In the genomic region with DNA sequence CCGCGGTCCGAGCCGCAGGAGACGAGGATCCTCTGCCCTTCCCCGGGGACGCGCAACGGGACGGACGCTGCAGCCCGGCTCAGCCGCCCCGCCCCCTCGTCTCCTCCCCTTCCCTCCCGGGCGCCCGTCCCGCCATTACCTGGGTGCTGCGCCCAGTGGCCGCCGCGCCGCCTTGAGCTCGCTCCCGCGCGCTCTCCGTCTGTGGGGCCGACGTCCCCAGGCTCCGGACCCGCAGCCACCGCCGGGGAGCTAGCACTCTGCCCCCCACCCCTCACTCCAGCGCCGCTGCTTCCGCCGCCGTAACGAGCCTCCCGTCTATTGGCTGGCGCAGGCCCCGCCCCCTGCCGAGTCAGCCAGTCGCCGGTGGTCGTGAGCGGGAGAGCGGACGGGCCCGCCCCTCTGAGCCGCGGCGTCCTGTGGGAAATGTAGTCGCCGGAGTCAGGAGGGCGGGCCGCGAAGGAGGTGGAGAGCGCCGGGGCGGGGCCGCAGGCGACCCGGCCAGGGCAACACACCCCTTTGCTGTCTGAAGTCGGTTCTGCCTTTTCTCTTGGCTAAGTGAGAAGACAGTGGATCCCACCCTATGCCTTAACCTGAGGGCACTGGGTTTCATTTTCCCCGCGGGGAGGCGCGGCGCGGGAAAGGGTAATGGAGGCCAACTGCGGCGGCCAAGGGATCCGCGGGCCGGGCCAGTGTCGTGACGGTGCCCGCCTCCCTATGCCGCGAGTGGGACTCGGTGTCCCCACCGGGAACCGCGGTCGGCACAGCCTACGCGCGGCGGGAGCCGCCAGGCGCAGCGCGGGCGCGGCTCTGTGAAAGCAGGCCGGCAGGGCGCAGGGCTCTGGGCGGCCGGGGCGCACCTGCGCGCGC, we compare ENCODE assay signal across 1 cellular context.
A peak's percentile ranks its signal among the peaks of the same experiment; 100 is the strongest.
TF ChIP-seq lines count a peak whose summit lies in the region.

A gene (minus strand): TSS at position 259 of the 867 bp plus-strand sequence. CDS start 1,767 bp downstream, outside the sequence.

TF ChIP-seq in HepG2, 621 proteins besides CTCF, POLR2A, EP300 and RAD21 (continued from another document and continues in another):
- TF ChIP-seq, protein P1, sequence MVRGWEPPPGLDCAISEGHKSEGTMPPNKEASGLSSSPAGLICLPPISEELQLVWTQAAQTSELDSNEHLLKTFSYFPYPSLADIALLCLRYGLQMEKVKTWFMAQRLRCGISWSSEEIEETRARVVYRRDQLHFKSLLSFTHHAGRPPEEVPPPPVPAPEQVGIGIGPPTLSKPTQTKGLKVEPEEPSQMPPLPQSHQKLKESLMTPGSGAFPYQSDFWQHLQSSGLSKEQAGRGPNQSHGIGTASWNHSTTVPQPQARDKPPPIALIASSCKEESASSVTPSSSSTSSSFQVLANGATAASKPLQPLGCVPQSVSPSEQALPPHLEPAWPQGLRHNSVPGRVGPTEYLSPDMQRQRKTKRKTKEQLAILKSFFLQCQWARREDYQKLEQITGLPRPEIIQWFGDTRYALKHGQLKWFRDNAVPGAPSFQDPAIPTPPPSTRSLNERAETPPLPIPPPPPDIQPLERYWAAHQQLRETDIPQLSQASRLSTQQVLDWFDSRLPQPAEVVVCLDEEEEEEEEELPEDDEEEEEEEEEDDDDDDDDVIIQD (CRISPR knock-in tag; IDR thresholded peaks at IDR 0.05; ENCODE audit: low read depth) = 0 out of 2 replicates have a peak, but pooled peaks have one; percentile 23
- TF ChIP-seq ARNTL (CRISPR knock-in tag; IDR thresholded peaks at IDR 0.05) (peak; percentile 55; the same call in 1 of the 2 replicates), RFXAP (CRISPR knock-in tag; IDR thresholded peaks at IDR 0.05; ENCODE audit: borderline replicate concordance) (no peak), RARG (CRISPR knock-in tag; IDR thresholded peaks at IDR 0.05; ENCODE audit: low read depth) (0 out of 2 replicates have a peak, but pooled peaks have one; percentile 39), ZFP36L1 (CRISPR knock-in tag; IDR thresholded peaks at IDR 0.05) (no peak), PHF5A (CRISPR knock-in tag; IDR thresholded peaks at IDR 0.05; ENCODE audit: low read depth, unreplicated experiment) (no peak), ZNF615 (CRISPR knock-in tag; IDR thresholded peaks at IDR 0.05; ENCODE audit: borderline replicate concordance) (no peak), SSRP1 (CRISPR knock-in tag; IDR thresholded peaks at IDR 0.05) (no peak), ZNF24 (IDR thresholded peaks at IDR 0.05) (no peak), CC2D1A (CRISPR knock-in tag; IDR thresholded peaks at IDR 0.05) (no peak), ZNF776 (CRISPR knock-in tag; IDR thresholded peaks at IDR 0.05) (peak; percentile 83), REL (CRISPR knock-in tag; conservative IDR thresholded peaks at IDR 0.05) (0 out of 2 replicates have a peak, but pooled peaks have one; percentile 30), PAX8 (CRISPR knock-in tag; IDR thresholded peaks at IDR 0.05; ENCODE audit: borderline replicate concordance) (peak; percentile 87; the same call in 1 of the 2 replicates), MIXL1 (CRISPR knock-in tag; IDR thresholded peaks at IDR 0.05) (no peak), ZFX (CRISPR knock-in tag; IDR thresholded peaks at IDR 0.05; ENCODE audit: low read depth) (peak; percentile 71; the same call in 1 of the 2 replicates), ZNF570 (CRISPR knock-in tag; IDR thresholded peaks at IDR 0.05; ENCODE audit: borderline replicate concordance) (no peak), NR2F1 (CRISPR knock-in tag; IDR thresholded peaks at IDR 0.05) (no peak), LCORL (IDR thresholded peaks at IDR 0.05) (no peak), LCORL (CRISPR knock-in tag; IDR thresholded peaks at IDR 0.05) (peak; percentile 75), ELF1 (CRISPR knock-in tag; IDR thresholded peaks at IDR 0.05) (peak; percentile 84), PCBP1 (IDR thresholded peaks at IDR 0.05; ENCODE audit: borderline replicate concordance, low read depth, low read length) (no peak), ZNF335 (CRISPR knock-in tag; IDR thresholded peaks at IDR 0.05) (no peak), MYNN (CRISPR knock-in tag; IDR thresholded peaks at IDR 0.05; ENCODE audit: low read depth) (no peak), RXRA (CRISPR knock-in tag; IDR thresholded peaks at IDR 0.05) (0 out of 2 replicates have a peak, but pooled peaks have one; percentile 22), CHD2 (IDR thresholded peaks at IDR 0.05; ENCODE audit: low read depth, low read length) (no peak), ZSCAN25 (CRISPR knock-in tag; IDR thresholded peaks at IDR 0.05) (peak; percentile 51), SNAI1 (CRISPR knock-in tag; IDR thresholded peaks at IDR 0.05; ENCODE audit: borderline replicate concordance) (no peak), ZKSCAN1 (IDR thresholded peaks at IDR 0.05; ENCODE audit: low read length) (no peak)
- TF ChIP-seq, protein P2, sequence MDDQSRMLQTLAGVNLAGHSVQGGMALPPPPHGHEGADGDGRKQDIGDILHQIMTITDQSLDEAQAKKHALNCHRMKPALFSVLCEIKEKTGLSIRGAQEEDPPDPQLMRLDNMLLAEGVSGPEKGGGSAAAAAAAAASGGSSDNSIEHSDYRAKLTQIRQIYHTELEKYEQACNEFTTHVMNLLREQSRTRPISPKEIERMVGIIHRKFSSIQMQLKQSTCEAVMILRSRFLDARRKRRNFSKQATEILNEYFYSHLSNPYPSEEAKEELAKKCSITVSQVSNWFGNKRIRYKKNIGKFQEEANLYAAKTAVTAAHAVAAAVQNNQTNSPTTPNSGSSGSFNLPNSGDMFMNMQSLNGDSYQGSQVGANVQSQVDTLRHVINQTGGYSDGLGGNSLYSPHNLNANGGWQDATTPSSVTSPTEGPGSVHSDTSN (CRISPR knock-in tag; IDR thresholded peaks at IDR 0.05; ENCODE audit: borderline replicate concordance) = no peak
- TF ChIP-seq, protein P3, sequence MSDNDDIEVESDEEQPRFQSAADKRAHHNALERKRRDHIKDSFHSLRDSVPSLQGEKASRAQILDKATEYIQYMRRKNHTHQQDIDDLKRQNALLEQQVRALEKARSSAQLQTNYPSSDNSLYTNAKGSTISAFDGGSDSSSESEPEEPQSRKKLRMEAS (IDR thresholded peaks at IDR 0.05) = peak; percentile 63
- TF ChIP-seq, protein P4, sequence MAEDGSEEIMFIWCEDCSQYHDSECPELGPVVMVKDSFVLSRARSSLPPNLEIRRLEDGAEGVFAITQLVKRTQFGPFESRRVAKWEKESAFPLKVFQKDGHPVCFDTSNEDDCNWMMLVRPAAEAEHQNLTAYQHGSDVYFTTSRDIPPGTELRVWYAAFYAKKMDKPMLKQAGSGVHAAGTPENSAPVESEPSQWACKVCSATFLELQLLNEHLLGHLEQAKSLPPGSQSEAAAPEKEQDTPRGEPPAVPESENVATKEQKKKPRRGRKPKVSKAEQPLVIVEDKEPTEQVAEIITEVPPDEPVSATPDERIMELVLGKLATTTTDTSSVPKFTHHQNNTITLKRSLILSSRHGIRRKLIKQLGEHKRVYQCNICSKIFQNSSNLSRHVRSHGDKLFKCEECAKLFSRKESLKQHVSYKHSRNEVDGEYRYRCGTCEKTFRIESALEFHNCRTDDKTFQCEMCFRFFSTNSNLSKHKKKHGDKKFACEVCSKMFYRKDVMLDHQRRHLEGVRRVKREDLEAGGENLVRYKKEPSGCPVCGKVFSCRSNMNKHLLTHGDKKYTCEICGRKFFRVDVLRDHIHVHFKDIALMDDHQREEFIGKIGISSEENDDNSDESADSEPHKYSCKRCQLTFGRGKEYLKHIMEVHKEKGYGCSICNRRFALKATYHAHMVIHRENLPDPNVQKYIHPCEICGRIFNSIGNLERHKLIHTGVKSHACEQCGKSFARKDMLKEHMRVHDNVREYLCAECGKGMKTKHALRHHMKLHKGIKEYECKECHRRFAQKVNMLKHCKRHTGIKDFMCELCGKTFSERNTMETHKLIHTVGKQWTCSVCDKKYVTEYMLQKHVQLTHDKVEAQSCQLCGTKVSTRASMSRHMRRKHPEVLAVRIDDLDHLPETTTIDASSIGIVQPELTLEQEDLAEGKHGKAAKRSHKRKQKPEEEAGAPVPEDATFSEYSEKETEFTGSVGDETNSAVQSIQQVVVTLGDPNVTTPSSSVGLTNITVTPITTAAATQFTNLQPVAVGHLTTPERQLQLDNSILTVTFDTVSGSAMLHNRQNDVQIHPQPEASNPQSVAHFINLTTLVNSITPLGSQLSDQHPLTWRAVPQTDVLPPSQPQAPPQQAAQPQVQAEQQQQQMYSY (CRISPR knock-in tag; IDR thresholded peaks at IDR 0.05) = no peak
- TF ChIP-seq, protein P5, sequence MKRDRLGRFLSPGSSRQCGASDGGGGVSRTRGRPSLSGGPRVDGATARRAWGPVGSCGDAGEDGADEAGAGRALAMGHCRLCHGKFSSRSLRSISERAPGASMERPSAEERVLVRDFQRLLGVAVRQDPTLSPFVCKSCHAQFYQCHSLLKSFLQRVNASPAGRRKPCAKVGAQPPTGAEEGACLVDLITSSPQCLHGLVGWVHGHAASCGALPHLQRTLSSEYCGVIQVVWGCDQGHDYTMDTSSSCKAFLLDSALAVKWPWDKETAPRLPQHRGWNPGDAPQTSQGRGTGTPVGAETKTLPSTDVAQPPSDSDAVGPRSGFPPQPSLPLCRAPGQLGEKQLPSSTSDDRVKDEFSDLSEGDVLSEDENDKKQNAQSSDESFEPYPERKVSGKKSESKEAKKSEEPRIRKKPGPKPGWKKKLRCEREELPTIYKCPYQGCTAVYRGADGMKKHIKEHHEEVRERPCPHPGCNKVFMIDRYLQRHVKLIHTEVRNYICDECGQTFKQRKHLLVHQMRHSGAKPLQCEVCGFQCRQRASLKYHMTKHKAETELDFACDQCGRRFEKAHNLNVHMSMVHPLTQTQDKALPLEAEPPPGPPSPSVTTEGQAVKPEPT (CRISPR knock-in tag; IDR thresholded peaks at IDR 0.05; ENCODE audit: low read depth) = no peak; the same call in 1 of the 2 replicates
- TF ChIP-seq, protein P6, sequence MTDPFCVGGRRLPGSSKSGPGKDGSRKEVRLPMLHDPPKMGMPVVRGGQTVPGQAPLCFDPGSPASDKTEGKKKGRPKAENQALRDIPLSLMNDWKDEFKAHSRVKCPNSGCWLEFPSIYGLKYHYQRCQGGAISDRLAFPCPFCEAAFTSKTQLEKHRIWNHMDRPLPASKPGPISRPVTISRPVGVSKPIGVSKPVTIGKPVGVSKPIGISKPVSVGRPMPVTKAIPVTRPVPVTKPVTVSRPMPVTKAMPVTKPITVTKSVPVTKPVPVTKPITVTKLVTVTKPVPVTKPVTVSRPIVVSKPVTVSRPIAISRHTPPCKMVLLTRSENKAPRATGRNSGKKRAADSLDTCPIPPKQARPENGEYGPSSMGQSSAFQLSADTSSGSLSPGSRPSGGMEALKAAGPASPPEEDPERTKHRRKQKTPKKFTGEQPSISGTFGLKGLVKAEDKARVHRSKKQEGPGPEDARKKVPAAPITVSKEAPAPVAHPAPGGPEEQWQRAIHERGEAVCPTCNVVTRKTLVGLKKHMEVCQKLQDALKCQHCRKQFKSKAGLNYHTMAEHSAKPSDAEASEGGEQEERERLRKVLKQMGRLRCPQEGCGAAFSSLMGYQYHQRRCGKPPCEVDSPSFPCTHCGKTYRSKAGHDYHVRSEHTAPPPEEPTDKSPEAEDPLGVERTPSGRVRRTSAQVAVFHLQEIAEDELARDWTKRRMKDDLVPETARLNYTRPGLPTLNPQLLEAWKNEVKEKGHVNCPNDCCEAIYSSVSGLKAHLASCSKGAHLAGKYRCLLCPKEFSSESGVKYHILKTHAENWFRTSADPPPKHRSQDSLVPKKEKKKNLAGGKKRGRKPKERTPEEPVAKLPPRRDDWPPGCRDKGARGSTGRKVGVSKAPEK (CRISPR knock-in tag; IDR thresholded peaks at IDR 0.05; ENCODE audit: borderline replicate concordance) = no peak
- TF ChIP-seq, protein P7, sequence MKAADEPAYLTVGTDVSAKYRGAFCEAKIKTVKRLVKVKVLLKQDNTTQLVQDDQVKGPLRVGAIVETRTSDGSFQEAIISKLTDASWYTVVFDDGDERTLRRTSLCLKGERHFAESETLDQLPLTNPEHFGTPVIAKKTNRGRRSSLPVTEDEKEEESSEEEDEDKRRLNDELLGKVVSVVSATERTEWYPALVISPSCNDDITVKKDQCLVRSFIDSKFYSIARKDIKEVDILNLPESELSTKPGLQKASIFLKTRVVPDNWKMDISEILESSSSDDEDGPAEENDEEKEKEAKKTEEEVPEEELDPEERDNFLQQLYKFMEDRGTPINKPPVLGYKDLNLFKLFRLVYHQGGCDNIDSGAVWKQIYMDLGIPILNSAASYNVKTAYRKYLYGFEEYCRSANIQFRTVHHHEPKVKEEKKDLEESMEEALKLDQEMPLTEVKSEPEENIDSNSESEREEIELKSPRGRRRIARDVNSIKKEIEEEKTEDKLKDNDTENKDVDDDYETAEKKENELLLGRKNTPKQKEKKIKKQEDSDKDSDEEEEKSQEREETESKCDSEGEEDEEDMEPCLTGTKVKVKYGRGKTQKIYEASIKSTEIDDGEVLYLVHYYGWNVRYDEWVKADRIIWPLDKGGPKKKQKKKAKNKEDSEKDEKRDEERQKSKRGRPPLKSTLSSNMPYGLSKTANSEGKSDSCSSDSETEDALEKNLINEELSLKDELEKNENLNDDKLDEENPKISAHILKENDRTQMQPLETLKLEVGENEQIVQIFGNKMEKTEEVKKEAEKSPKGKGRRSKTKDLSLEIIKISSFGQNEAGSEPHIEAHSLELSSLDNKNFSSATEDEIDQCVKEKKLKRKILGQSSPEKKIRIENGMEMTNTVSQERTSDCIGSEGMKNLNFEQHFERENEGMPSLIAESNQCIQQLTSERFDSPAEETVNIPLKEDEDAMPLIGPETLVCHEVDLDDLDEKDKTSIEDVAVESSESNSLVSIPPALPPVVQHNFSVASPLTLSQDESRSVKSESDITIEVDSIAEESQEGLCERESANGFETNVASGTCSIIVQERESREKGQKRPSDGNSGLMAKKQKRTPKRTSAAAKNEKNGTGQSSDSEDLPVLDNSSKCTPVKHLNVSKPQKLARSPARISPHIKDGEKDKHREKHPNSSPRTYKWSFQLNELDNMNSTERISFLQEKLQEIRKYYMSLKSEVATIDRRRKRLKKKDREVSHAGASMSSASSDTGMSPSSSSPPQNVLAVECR (CRISPR knock-in tag; IDR thresholded peaks at IDR 0.05; ENCODE audit: borderline replicate concordance) = peak; percentile 97
- TF ChIP-seq, protein P8, sequence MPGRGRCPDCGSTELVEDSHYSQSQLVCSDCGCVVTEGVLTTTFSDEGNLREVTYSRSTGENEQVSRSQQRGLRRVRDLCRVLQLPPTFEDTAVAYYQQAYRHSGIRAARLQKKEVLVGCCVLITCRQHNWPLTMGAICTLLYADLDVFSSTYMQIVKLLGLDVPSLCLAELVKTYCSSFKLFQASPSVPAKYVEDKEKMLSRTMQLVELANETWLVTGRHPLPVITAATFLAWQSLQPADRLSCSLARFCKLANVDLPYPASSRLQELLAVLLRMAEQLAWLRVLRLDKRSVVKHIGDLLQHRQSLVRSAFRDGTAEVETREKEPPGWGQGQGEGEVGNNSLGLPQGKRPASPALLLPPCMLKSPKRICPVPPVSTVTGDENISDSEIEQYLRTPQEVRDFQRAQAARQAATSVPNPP (CRISPR knock-in tag; IDR thresholded peaks at IDR 0.05) = no peak
- TF ChIP-seq, protein P9, sequence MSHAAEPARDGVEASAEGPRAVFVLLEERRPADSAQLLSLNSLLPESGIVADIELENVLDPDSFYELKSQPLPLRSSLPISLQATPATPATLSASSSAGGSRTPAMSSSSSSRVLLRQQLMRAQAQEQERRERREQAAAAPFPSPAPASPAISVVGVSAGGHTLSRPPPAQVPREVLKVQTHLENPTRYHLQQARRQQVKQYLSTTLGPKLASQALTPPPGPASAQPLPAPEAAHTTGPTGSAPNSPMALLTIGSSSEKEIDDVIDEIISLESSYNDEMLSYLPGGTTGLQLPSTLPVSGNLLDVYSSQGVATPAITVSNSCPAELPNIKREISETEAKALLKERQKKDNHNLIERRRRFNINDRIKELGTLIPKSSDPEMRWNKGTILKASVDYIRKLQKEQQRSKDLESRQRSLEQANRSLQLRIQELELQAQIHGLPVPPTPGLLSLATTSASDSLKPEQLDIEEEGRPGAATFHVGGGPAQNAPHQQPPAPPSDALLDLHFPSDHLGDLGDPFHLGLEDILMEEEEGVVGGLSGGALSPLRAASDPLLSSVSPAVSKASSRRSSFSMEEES (CRISPR knock-in tag; IDR thresholded peaks at IDR 0.05) = no peak; the same call in 1 of the 2 replicates
- TF ChIP-seq, protein P10, sequence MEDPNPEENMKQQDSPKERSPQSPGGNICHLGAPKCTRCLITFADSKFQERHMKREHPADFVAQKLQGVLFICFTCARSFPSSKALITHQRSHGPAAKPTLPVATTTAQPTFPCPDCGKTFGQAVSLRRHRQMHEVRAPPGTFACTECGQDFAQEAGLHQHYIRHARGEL (CRISPR knock-in tag; IDR thresholded peaks at IDR 0.05) = no peak
